8 cellular contexts compared by ENCODE assay signal in genomic region chr11:119729581-119730346, GRCh38.
DNase-seq lines count a peak whose midpoint lies in the region; ATAC-seq and TF ChIP-seq lines count a peak whose summit lies in the region.

No MANE protein-coding gene starts in this region.

- peak overlapping the region; percentile 85; the same call in 1 of the 2 replicates for H3K4me3 ChIP-seq in iPS DF 6.9 (ENCODE audit: low read length)
- H3K4me3 ChIP-seq in retinal pigment epithelial cell (ENCODE audit: low read length) = peak overlapping the region; percentile 42

- peaks cover 10% of the 10 kb centered on the region for H3K4me1 ChIP-seq in iPS DF 6.9 (ENCODE audit: control insufficient read depth, insufficient read depth, low read length)

- no peak overlapping the region for H3K27ac ChIP-seq in iPS DF 6.9 (ENCODE audit: low read length)

- H3K27me3 ChIP-seq in iPS DF 6.9 (ENCODE audit: control insufficient read depth, insufficient read depth, low read length) = no peaks in the 10 kb centered on the region

- DNase-seq in CMK (ENCODE audit: low read depth) = peak; percentile 45
- peak; percentile 28 for DNase-seq in astrocyte of the hippocampus (ENCODE audit: low read depth, low spot score)
- no peak for DNase-seq in iPS DF 6.9 (ENCODE audit: low read depth, low spot score)
- DNase-seq in retinal pigment epithelial cell (ENCODE audit: low read depth) = no peak
- DNase-seq in GM19240 (ENCODE audit: insufficient read length, low spot score) = no peak

- ATAC-seq in GM21360 (IDR thresholded peaks at IDR 0.05; ENCODE audit: unreplicated experiment) (peak; percentile 11), GM18858 (IDR thresholded peaks at IDR 0.05; ENCODE audit: unreplicated experiment) (no peak)

- H3K36me3 ChIP-seq in iPS DF 6.9 (ENCODE audit: control insufficient read depth, insufficient read depth, low read length) = no peaks in the 10 kb centered on the region

- H3K9me3 ChIP-seq in iPS DF 6.9 (ENCODE audit: control insufficient read depth, insufficient read depth, low read length) = no peaks in the 10 kb centered on the region

- WGBS in iPS DF 6.9 (ENCODE audit: insufficient coverage, insufficient read length) = no CpG with 5 or more reads among the region's 35 CpGs

- TF ChIP-seq CTCF in LNCAP (IDR thresholded peaks at IDR 0.05) = peak; percentile 24
- TF ChIP-seq CTCF in retinal pigment epithelial cell (conservative IDR thresholded peaks at IDR 0.05; ENCODE audit: low read depth, low read length) = no peak

Comparison
In these comparisons a context has a peak if more than half of its experiments do, and no peak if none do; other contexts are left out.
1. DNase-seq: peak in CMK (single experiment) and astrocyte of the hippocampus (single experiment); none in iPS DF 6.9 (single experiment), retinal pigment epithelial cell (single experiment) and GM19240 (single experiment).